ENCODE assay signal across 15 cellular contexts in genomic region chr20:62258499-62259293, GRCh38. TPM values are rescaled to one million over a fixed set of nuclear protein-coding genes. Genes with fewer than 3 reads are reported as not detected.
DNase-seq lines count a peak whose midpoint lies in the region; ATAC-seq, FAIRE-seq and TF ChIP-seq lines count a peak whose summit lies in the region.
"Had no signal": no experiment of that assay in that cellular context is flagged by ENCODE, and none has a peak within 500 bp of the region (broad histone marks: within the 10 kb centered on the region; RNA-seq: fewer than 3 reads in every experiment).

No MANE protein-coding gene starts in this region.

- no peaks in the 10 kb centered on the region for H3K27me3 Mint-ChIP-seq in CD4-positive, alpha-beta memory T cell
- H3K27me3 Mint-ChIP-seq: activated CD4-positive, alpha-beta memory T cell treated with anti-CD3 and anti-CD28 coated beads for 36 hours; memory B cell; stimulated activated memory B cell treated with anti-CD40 and anti-IgM and Interleukin-4, amounts not matched to agents 10 μg/mL and 1 μg/mL and 100 μg/mL, for 72 hours had no signal

- H3K4me1 ChIP-seq in HEK293 (ENCODE audit: control insufficient read depth, insufficient read depth, low read length) (no peaks in the 10 kb centered on the region), K562 (replicated peaks in 1 of 2; ENCODE audit: control insufficient read depth in 2 of 2, insufficient read depth in 2 of 2, low read length in 2 of 2) (peaks cover 0 to 15% of the 10 kb centered on the region in 2 experiments; a peak in 2 of 5 replicates), skeletal muscle tissue (ENCODE audit: control insufficient read depth in 3 of 3, insufficient read depth in 3 of 3, low read length in 3 of 3) (peaks cover 16 to 29% (median 16%) of the 10 kb centered on the region in 3 donors)
- H3K4me1 ChIP-seq in CD4-positive, alpha-beta memory T cell (ENCODE audit: insufficient read depth, low read length): no peaks in the 10 kb centered on the region
- H3K4me1 ChIP-seq: spleen had no signal

- H3K4me3 ChIP-seq in HEK293 (ENCODE audit: low read depth, low read length) (no peak overlapping the region), K562 (no peak overlapping the region), skeletal muscle tissue (ENCODE audit: low read length in 3 of 3) (peak overlapping the region in 2 of 3 donors; percentile 14), H7 (ENCODE audit: insufficient read depth, low read depth, low read length) (no peak overlapping the region)
- H3K4me3 ChIP-seq in CD4-positive, alpha-beta memory T cell (ENCODE audit: low read length in 2 of 2): no peak overlapping the region
- H3K4me3 ChIP-seq: spleen had no signal

- in situ Hi-C loops in K562 (cut with MboI): no loop called here
- in situ Hi-C loops in GM13977 (cut with MboI; ENCODE audit: low pct_unique_long_range_greater_than_20kb, low sequenced_read_pairs, unreplicated experiment): no loop called here

- DNase-seq in K562 (ENCODE audit: extremely low read depth in 1 of 4, low spot score in 3 of 4): no peak
- DNase-seq in left ventricle myocardium superior: peak; percentile 63
- DNase-seq in GM13977 (ENCODE audit: low spot score): no peak
- no peak for DNase-seq in H7
- DNase-seq in CD4-positive, alpha-beta memory T cell: no peak
- DNase-seq: activated CD4-positive, alpha-beta memory T cell treated with anti-CD3 and anti-CD28 coated beads for 36 hours; DMS79; NCI-H774; spleen; SW 1271 had no signal

- peak; percentile 40 for FAIRE-seq in K562 (lab: Jason Lieb, UNC)
- FAIRE-seq: frontal cortex had no signal

- H3K9me3 ChIP-seq in HEK293 (ENCODE audit: control insufficient read depth, insufficient read depth, low read depth, low read length) (no peaks in the 10 kb centered on the region), K562 (replicated peaks; ENCODE audit: control insufficient read depth, insufficient read depth, low read depth, low read length) (no peaks in the 10 kb centered on the region), skeletal muscle tissue (ENCODE audit: control insufficient read depth in 3 of 3, low read length in 3 of 3) (no peaks in the 10 kb centered on the region)
- H3K9me3 ChIP-seq in CD4-positive, alpha-beta memory T cell (ENCODE audit: control insufficient read depth in 1 of 2, low read length in 2 of 2): no peaks in the 10 kb centered on the region
- H3K9me3 ChIP-seq: spleen had no signal

- no peak overlapping the region for H3K27ac Mint-ChIP-seq in CD4-positive, alpha-beta memory T cell
- H3K27ac Mint-ChIP-seq: activated CD4-positive, alpha-beta memory T cell treated with anti-CD3 and anti-CD28 coated beads for 36 hours; memory B cell; stimulated activated memory B cell treated with anti-CD40 and anti-IgM and Interleukin-4, amounts not matched to agents 10 μg/mL and 1 μg/mL and 100 μg/mL, for 72 hours had no signal

- no peak overlapping the region for H3K4me3 Mint-ChIP-seq in CD4-positive, alpha-beta memory T cell
- H3K4me3 Mint-ChIP-seq: activated CD4-positive, alpha-beta memory T cell treated with anti-CD3 and anti-CD28 coated beads for 36 hours; memory B cell; stimulated activated memory B cell treated with anti-CD40 and anti-IgM and Interleukin-4, amounts not matched to agents 10 μg/mL and 1 μg/mL and 100 μg/mL, for 72 hours had no signal

- CTCF ChIA-PET in HEK293 (lab: Yijun Ruan, JAX) (interaction anchor here (1.0 kb wide), 1 partner anchor 151 kb away, joined by 3 read pairs; no protein-coding TSS in a partner anchor), K562 (lab: Yijun Ruan, JAX; ENCODE audit: low intra/inter-chr PET ratio) (no interaction called here)
- CTCF ChIA-PET in CD4-positive, alpha-beta memory T cell (lab: Charles Lee; ENCODE audit: partially characterized antibody): no interaction called here

- H3K27ac ChIP-seq in HEK293 (ENCODE audit: extremely low read depth, low read depth, low read length) (no peak overlapping the region), K562 (ENCODE audit: extremely low read depth, low read depth, low read length) (no peak overlapping the region), skeletal muscle tissue (ENCODE audit: low read depth, low read length) (peak overlapping the region; percentile 57)
- no peak overlapping the region for H3K27ac ChIP-seq in CD4-positive, alpha-beta memory T cell (ENCODE audit: low read depth, low read length)
- H3K27ac ChIP-seq: spleen had no signal

- TF ChIP-seq POLR2A in K562 (conservative IDR thresholded peaks at IDR 0.05): no peak

- peaks cover 17 to 55% of the 10 kb centered on the region in 2 donors for H3K36me3 Mint-ChIP-seq in CD4-positive, alpha-beta memory T cell

- no peak for TF ChIP-seq RAD21 in K562 (CRISPR knock-in tag; conservative IDR thresholded peaks at IDR 0.05 in 1 of 2, IDR thresholded peaks at IDR 0.05 in 1 of 2)

- H3K27me3 ChIP-seq in K562 (ENCODE audit: control insufficient read depth in 2 of 2, insufficient read depth in 2 of 2, low read length in 2 of 2) (no peaks in the 10 kb centered on the region), skeletal muscle tissue (ENCODE audit: control insufficient read depth in 3 of 3, insufficient read depth in 3 of 3, low read length in 3 of 3) (no peaks in the 10 kb centered on the region), H7 (ENCODE audit: control insufficient read depth, insufficient read depth, low read length) (no peaks in the 10 kb centered on the region)
- no peaks in the 10 kb centered on the region for H3K27me3 ChIP-seq in CD4-positive, alpha-beta memory T cell (ENCODE audit: insufficient read depth, low read length)
- H3K27me3 ChIP-seq: spleen had no signal

- no peak overlapping the region for H3K4me2 ChIP-seq in K562 (ENCODE audit: insufficient read depth, low read length)

- no peaks in the 10 kb centered on the region for H3K9me1 ChIP-seq in K562 (ENCODE audit: control insufficient read depth, insufficient read depth, low read length)

- no peak for TF ChIP-seq EP300 in K562 (IDR thresholded peaks at IDR 0.05; ENCODE audit: low read length)

- intact Hi-C loops in K562 (cut with micrococcal nuclease) (no loop called here), left ventricle myocardium superior (cut with micrococcal nuclease) (no loop called here)
- intact Hi-C loops in CD4-positive, alpha-beta memory T cell (cut with micrococcal nuclease): no loop called here

- ATAC-seq in K562: no peak
- peak; percentile 81 for ATAC-seq in left ventricle myocardium superior
- ATAC-seq: stimulated activated memory B cell treated with anti-CD40 and anti-IgM and Interleukin-4, amounts not matched to agents 10 μg/mL and 1 μg/mL and 100 μg/mL, for 72 hours had no signal

- H3K36me3 ChIP-seq in HEK293 (ENCODE audit: control insufficient read depth in 2 of 2, insufficient read depth in 1 of 2, low read length in 2 of 2) (peaks cover 4 to 75% of the 10 kb centered on the region in 2 experiments; a peak in 2 of 3 replicates), K562 (ENCODE audit: control insufficient read depth, insufficient read depth, low read length) (peaks cover 36% of the 10 kb centered on the region; the same call in 2 of the 3 replicates), skeletal muscle tissue (ENCODE audit: control insufficient read depth in 3 of 3, insufficient read depth in 3 of 3, low read length in 3 of 3) (peaks cover 31 to 42% (median 34%) of the 10 kb centered on the region in 3 donors), H7 (replicated peaks; ENCODE audit: control insufficient read depth, insufficient read depth, low read length) (peaks cover 10% of the 10 kb centered on the region)
- H3K36me3 ChIP-seq in CD4-positive, alpha-beta memory T cell (ENCODE audit: insufficient read depth, low read length): peaks cover 55% of the 10 kb centered on the region

- BruUV-seq in K562 (replicated peaks; lab: Mats Ljungman, UMichigan): no TSS peak

- peaks cover 21% of the 10 kb centered on the region for H4K20me1 ChIP-seq in K562 (replicated peaks; ENCODE audit: control insufficient read depth, insufficient read depth, low read length)

- 0 out of 3 replicates have a peak, but pooled peaks cover 6% of the 10 kb centered on the region for H3K79me2 ChIP-seq in K562 (ENCODE audit: control insufficient read depth, insufficient read depth, low read length)

- H3K4me1 Mint-ChIP-seq in CD4-positive, alpha-beta memory T cell: peaks cover 0 to 6% (median 5%) of the 10 kb centered on the region in 4 donors

- H2AFZ ChIP-seq in K562 (ENCODE audit: low read depth, low read length): no peak overlapping the region

- WGBS in K562 (ENCODE audit: insufficient coverage, low coverage, missing lambda C conversion rate): 65% methylated on average over 18 of the region's 20 CpGs

- TF ChIP-seq CTCF in HEK293 (tag by site-specific recombination; IDR thresholded peaks at IDR 0.05): no peak
- TF ChIP-seq CTCF in K562 (IDR thresholded peaks at IDR 0.05 in 2 of 3, conservative IDR thresholded peaks at IDR 0.05 in 1 of 3; ENCODE audit: insufficient read depth in 2 of 3, low read depth in 1 of 3, low read length in 3 of 3): no peak
- TF ChIP-seq CTCF in GM13977 (IDR thresholded peaks at IDR 0.05; ENCODE audit: extremely low read depth, insufficient read depth, missing control alignments): no peak

- H3K9ac ChIP-seq in K562 (ENCODE audit: insufficient read depth in 1 of 2, low read depth in 2 of 2, low read length in 2 of 2) (peak overlapping the region in 1 of 2 experiments; percentile 66; a peak in 1 of 4 replicates), skeletal muscle tissue (ENCODE audit: low read depth in 1 of 3, low read length in 3 of 3) (peak overlapping the region; percentile 4 to 55 (median 42))

- H3K9me3 Mint-ChIP-seq in CD4-positive, alpha-beta memory T cell: no peaks in the 10 kb centered on the region
- H3K9me3 Mint-ChIP-seq: activated CD4-positive, alpha-beta memory T cell treated with anti-CD3 and anti-CD28 coated beads for 36 hours; memory B cell; stimulated activated memory B cell treated with anti-CD40 and anti-IgM and Interleukin-4, amounts not matched to agents 10 μg/mL and 1 μg/mL and 100 μg/mL, for 72 hours had no signal

- POLR2A ChIA-PET in HEK293 (lab: Yijun Ruan, JAX) (no interaction called here), K562 (lab: Yijun Ruan, JAX) (interaction anchor here (0.6 to 1.3 kb wide), 2 partner anchors 15 to 22 kb away, joined by 3 read pairs; no protein-coding TSS in a partner anchor)
- POLR2A ChIA-PET in CD4-positive, alpha-beta memory T cell (lab: Charles Lee; ENCODE audit: partially characterized antibody): no interaction called here

RNA-seq across cellular contexts. Expression of gene OSBPL2, which starts 20.4 kb away (rescaled TPM):
- 144 and 173 TPM in 2 replicates for total RNA-seq in K562 (2011; cell fraction: chromatin; rRNA removed; ENCODE audit: low replicate concordance)
- total RNA-seq in K562 (2011; cell fraction: nucleolus; rRNA removed): 69.5 and 70.9 TPM in 2 replicates
- total RNA-seq in K562 (2011; cell fraction: nucleoplasm; rRNA removed): 130 and 148 TPM in 2 replicates
- 14.4 and 18.2 TPM in 2 replicates for total RNA-seq in K562 (2014; rRNA removed)
- total RNA-seq in K562 (2014; rRNA removed; fragmentation: Illumina TruSeq; extraction: Trizol): 14.0 and 16.1 TPM in 2 replicates
- total RNA-seq in K562 (2015; rRNA removed; fragmentation: Illumina TruSeq; extraction: Trizol): 13.0 and 14.1 TPM in 2 replicates
- total RNA-seq in K562 (2021): 23.0 and 25.6 TPM in 2 replicates
- 11.2 and 18.0 TPM in 2 replicates for polyA plus RNA-seq in K562 (2011; rRNA removed)
- polyA plus RNA-seq in K562 (2011; cell fraction: cytosol; rRNA removed): 7.4 and 12.4 TPM in 2 replicates
- polyA plus RNA-seq in K562 (2011; cell fraction: nucleus; rRNA removed): 75.1 and 90.2 TPM in 2 replicates
- polyA plus RNA-seq in K562 (2012): 15.0 and 24.7 TPM in 2 replicates
- 19.9 and 21.1 TPM in 2 replicates for polyA plus RNA-seq in K562 (2014; fragmentation: Illumina TruSeq; extraction: Trizol)
- 1 to 10 TPM; 2.5 to 3.5 TPM for polyA plus RNA-seq in K562 (2014; fragmentation: Nextera tagmentation; extraction: Ambion mirVana)
- polyA plus RNA-seq in K562 (2014; rRNA removed): 15.2 and 16.9 TPM in 2 replicates
- polyA minus RNA-seq in K562 (2011; rRNA and poly(A)+ RNA removed): 73.7 and 99.1 TPM in 2 replicates
- polyA minus RNA-seq in K562 (2011; cell fraction: cytosol; rRNA and poly(A)+ RNA removed): 7.7 and 10.5 TPM in 2 replicates
- polyA minus RNA-seq in K562 (2011; cell fraction: nucleus; rRNA and poly(A)+ RNA removed): 19.9 and 34.7 TPM in 2 replicates
- total RNA-seq in left ventricle myocardium superior: 60.0 TPM
- 26.6 TPM for total RNA-seq in skeletal muscle tissue
- 21.9 and 26.1 TPM in 2 replicates for total RNA-seq in H7 (2014; rRNA removed; shearing (Covaris generic))
- total RNA-seq in CD4-positive, alpha-beta memory T cell: 10 to 100 TPM; 76.2 to 84.4 TPM
- 10 to 100 TPM; 14.8 to 22.0 TPM for polyA plus RNA-seq in CD4-positive, alpha-beta memory T cell

RNA-seq across cellular contexts. Expression of gene HRH3, which starts 38.6 kb away (rescaled TPM):
- not detected in 2 replicates for total RNA-seq in K562 (2011; cell fraction: chromatin; rRNA removed; ENCODE audit: low replicate concordance)
- total RNA-seq in K562 (2011; cell fraction: nucleolus; rRNA removed): not detected in 2 replicates
- total RNA-seq in K562 (2011; cell fraction: nucleoplasm; rRNA removed): not detected in 2 replicates
- total RNA-seq in K562 (2014; rRNA removed): not detected in 2 replicates
- total RNA-seq in K562 (2014; rRNA removed; fragmentation: Illumina TruSeq; extraction: Trizol): not detected in 2 replicates
- not detected in 2 replicates for total RNA-seq in K562 (2015; rRNA removed; fragmentation: Illumina TruSeq; extraction: Trizol)
- not detected in 2 replicates for total RNA-seq in K562 (2021)
- not detected in 2 replicates for polyA plus RNA-seq in K562 (2011; rRNA removed)
- not detected in 2 replicates for polyA plus RNA-seq in K562 (2011; cell fraction: cytosol; rRNA removed)
- polyA plus RNA-seq in K562 (2011; cell fraction: nucleus; rRNA removed): not detected in 2 replicates
- not detected in 2 replicates for polyA plus RNA-seq in K562 (2012)
- not detected in 2 replicates for polyA plus RNA-seq in K562 (2014; fragmentation: Illumina TruSeq; extraction: Trizol)
- polyA plus RNA-seq in K562 (2014; fragmentation: Nextera tagmentation; extraction: Ambion mirVana): not detected
- not detected in 2 replicates for polyA plus RNA-seq in K562 (2014; rRNA removed)
- polyA minus RNA-seq in K562 (2011; rRNA and poly(A)+ RNA removed): not detected in 2 replicates
- not detected in 2 replicates for polyA minus RNA-seq in K562 (2011; cell fraction: cytosol; rRNA and poly(A)+ RNA removed)
- not detected in 2 replicates for polyA minus RNA-seq in K562 (2011; cell fraction: nucleus; rRNA and poly(A)+ RNA removed)
- total RNA-seq in left ventricle myocardium superior: not detected
- total RNA-seq in skeletal muscle tissue: 0.52 TPM
- 0.85 and 1.9 TPM in 2 replicates for total RNA-seq in H7 (2014; rRNA removed; shearing (Covaris generic))
- not detected for total RNA-seq in CD4-positive, alpha-beta memory T cell
- polyA plus RNA-seq in CD4-positive, alpha-beta memory T cell: not detected
- total RNA-seq: activated CD4-positive, alpha-beta memory T cell treated with anti-CD3 and anti-CD28 coated beads for 36 hours; spleen had no signal
- polyA plus RNA-seq: spleen had no signal

RNA-seq across cellular contexts. Expression of gene ADRM1, which starts 44.1 kb away (rescaled TPM):
- 21.6 and 87.3 TPM in 2 replicates for total RNA-seq in K562 (2011; cell fraction: chromatin; rRNA removed; ENCODE audit: low replicate concordance)
- 87.6 and 87.7 TPM in 2 replicates for total RNA-seq in K562 (2011; cell fraction: nucleolus; rRNA removed)
- total RNA-seq in K562 (2011; cell fraction: nucleoplasm; rRNA removed): 41.0 and 41.6 TPM in 2 replicates
- total RNA-seq in K562 (2014; rRNA removed) (223 and 261 TPM in 2 replicates), K562 (2014; rRNA removed; fragmentation: Illumina TruSeq; extraction: Trizol) (22.5 and 32.1 TPM in 2 replicates), K562 (2015; rRNA removed; fragmentation: Illumina TruSeq; extraction: Trizol) (125 and 136 TPM in 2 replicates), K562 (2021) (159 and 160 TPM in 2 replicates), left ventricle myocardium superior (75.5 TPM), skeletal muscle tissue (41.8 TPM)
- polyA plus RNA-seq in K562 (2011; rRNA removed) (57.6 and 67.4 TPM in 2 replicates), K562 (2014; fragmentation: Illumina TruSeq; extraction: Trizol) (49.3 and 107 TPM in 2 replicates), K562 (2014; fragmentation: Nextera tagmentation; extraction: Ambion mirVana) (10 to 100 TPM in 1 of 2 experiments, 1 to 10 TPM in 1; 5.0 to 21.6 TPM), K562 (2014; rRNA removed) (192 and 201 TPM in 2 replicates)
- polyA plus RNA-seq in K562 (2011; cell fraction: cytosol; rRNA removed): 69.2 and 237 TPM in 2 replicates
- polyA plus RNA-seq in K562 (2011; cell fraction: nucleus; rRNA removed): 65.6 and 116 TPM in 2 replicates
- polyA plus RNA-seq in K562 (2012): 109 and 153 TPM in 2 replicates
- polyA minus RNA-seq in K562 (2011; rRNA and poly(A)+ RNA removed): 16.1 and 32.6 TPM in 2 replicates
- 51.8 and 55.0 TPM in 2 replicates for polyA minus RNA-seq in K562 (2011; cell fraction: cytosol; rRNA and poly(A)+ RNA removed)
- polyA minus RNA-seq in K562 (2011; cell fraction: nucleus; rRNA and poly(A)+ RNA removed): 42.8 and 44.0 TPM in 2 replicates
- total RNA-seq in H7 (2014; rRNA removed; shearing (Covaris generic)): 224 and 290 TPM in 2 replicates
- 10 to 100 TPM; 59.4 to 62.2 TPM for total RNA-seq in CD4-positive, alpha-beta memory T cell
- 100 to 1,000 TPM in 1 of 2 donors, 10 to 100 TPM in 1; 95.8 to 102 TPM for polyA plus RNA-seq in CD4-positive, alpha-beta memory T cell

Comparison
In these comparisons a context has a peak if more than half of its experiments do, and no peak if none do; other contexts are left out.
1. H3K4me3 ChIP-seq: peak in skeletal muscle tissue (2 of 3); none in HEK293 (single experiment), K562 (single experiment), H7 (single experiment) and CD4-positive, alpha-beta memory T cell (0 of 2).